ENCODE assay signal across 1 cellular context in genomic region chr4:36244257-36245084, GRCh38.
TF ChIP-seq lines count a peak whose summit lies in the region.

Gene ARAP2, minus strand, starts transcription at chr4:36244514. Its CDS starts 15,028 bp downstream, at chr4:36229486.

TF ChIP-seq in HepG2, 621 proteins besides CTCF, POLR2A, EP300 and RAD21 (continued from another document):
- TF ChIP-seq PATZ1 (CRISPR knock-in tag; IDR thresholded peaks at IDR 0.05) = peak; percentile 19; the same call in 1 of the 2 replicates
- peak; percentile 58 for TF ChIP-seq HNRNPLL (IDR thresholded peaks at IDR 0.05; ENCODE audit: low read depth, low read length, poor library complexity, severe bottlenecking)
- no peak for TF ChIP-seq ZHX1 (CRISPR knock-in tag; IDR thresholded peaks at IDR 0.05; ENCODE audit: low read depth)
- no peak for TF ChIP-seq KLF11 (CRISPR knock-in tag; IDR thresholded peaks at IDR 0.05)
- no peak for TF ChIP-seq MXD1 (CRISPR knock-in tag; IDR thresholded peaks at IDR 0.05)
- peak; percentile 74; the same call in 1 of the 2 replicates for TF ChIP-seq UBTF (CRISPR knock-in tag; IDR thresholded peaks at IDR 0.05)
